In genomic region chr15:101342065-101342464, GRCh38 we compare ENCODE assay signal across 25 cellular contexts.
"Had no signal": no experiment of that assay in that cellular context is flagged by ENCODE, and none has a peak within 500 bp of the region (broad histone marks: within the 10 kb centered on the region; RNA-seq: fewer than 3 reads in every experiment).

No MANE protein-coding gene starts in this region.

- H3K36me3 ChIP-seq: breast epithelium, esophagus squamous epithelium, gastrocnemius medialis, pancreas, right atrium auricular region, thyroid gland, upper lobe of right lung had no signal

- H3K4me1 Mint-ChIP-seq: activated B cell treated with CpG ODN at 0.5 μM for 24 hours; activated CD4-positive, alpha-beta memory T cell treated with anti-CD3 and anti-CD28 coated beads, Interleukin-2, amount 10 ng/mL, durations not matched to agents 7 days and 5 days; activated naive CD8-positive, alpha-beta T cell treated with anti-CD3 and anti-CD28 coated beads, Interleukin-2, amount 10 ng/mL, durations not matched to agents 7 days and 5 days; central memory CD8-positive, alpha-beta T cell had no signal

- ATAC-seq: activated T-cell treated with anti-CD3 and anti-CD28 coated beads, Interleukin-2, amount 50 U/mL, for 72 hours; effector memory CD8-positive, alpha-beta T cell; gastrocnemius medialis; left ventricle myocardium superior; pancreas; psoas muscle; upper lobe of right lung had no signal

- H3K4me3 ChIP-seq: breast epithelium, dorsolateral prefrontal cortex, esophagus squamous epithelium, gastrocnemius medialis, pancreas, psoas muscle, right atrium auricular region, thyroid gland, upper lobe of right lung had no signal

- H3K4me3 Mint-ChIP-seq: activated B cell treated with CpG ODN at 0.5 μM for 24 hours; activated CD4-positive, alpha-beta memory T cell treated with anti-CD3 and anti-CD28 coated beads, Interleukin-2, amount 10 ng/mL, durations not matched to agents 7 days and 5 days; activated naive CD4-positive, alpha-beta T cell treated with anti-CD3 and anti-CD28 coated beads for 36 hours; activated naive CD8-positive, alpha-beta T cell treated with anti-CD3 and anti-CD28 coated beads, Interleukin-2, amount 10 ng/mL, durations not matched to agents 7 days and 5 days; activated T-cell treated with anti-CD3 and anti-CD28 coated beads, Interleukin-2, amount 50 U/mL, for 72 hours; central memory CD8-positive, alpha-beta T cell; effector memory CD8-positive, alpha-beta T cell; nephron progenitor cell; stimulated activated naive CD8-positive, alpha-beta T cell treated with anti-CD3 and anti-CD28 coated beads, Interleukin-15, Interleukin-2, amounts not matched to agents 100 ng/mL and 50 ng/mL, for 24 hours had no signal

- H3K27ac Mint-ChIP-seq: activated B cell treated with CpG ODN at 0.5 μM for 24 hours; activated CD4-positive, alpha-beta memory T cell treated with anti-CD3 and anti-CD28 coated beads, Interleukin-2, amount 10 ng/mL, durations not matched to agents 7 days and 5 days; activated naive CD4-positive, alpha-beta T cell treated with anti-CD3 and anti-CD28 coated beads for 36 hours; activated naive CD8-positive, alpha-beta T cell treated with anti-CD3 and anti-CD28 coated beads, Interleukin-2, amount 10 ng/mL, durations not matched to agents 7 days and 5 days; activated T-cell treated with anti-CD3 and anti-CD28 coated beads, Interleukin-2, amount 50 U/mL, for 72 hours; effector memory CD8-positive, alpha-beta T cell; nephron progenitor cell; stimulated activated naive CD8-positive, alpha-beta T cell treated with anti-CD3 and anti-CD28 coated beads, Interleukin-15, Interleukin-2, amounts not matched to agents 100 ng/mL and 50 ng/mL, for 24 hours had no signal

- H3K27ac ChIP-seq: breast epithelium, dorsolateral prefrontal cortex, esophagus squamous epithelium, gastrocnemius medialis, pancreas, psoas muscle, right atrium auricular region, thyroid gland, upper lobe of right lung had no signal

- DNase-seq: activated B cell treated with CpG ODN at 0.5 μM for 24 hours; activated CD4-positive, alpha-beta memory T cell treated with anti-CD3 and anti-CD28 coated beads, Interleukin-2, amount 10 ng/mL, durations not matched to agents 7 days and 5 days; activated CD4-positive, alpha-beta T cell treated with anti-CD3 and anti-CD28 coated beads for 4 hours; activated effector memory CD4-positive, alpha-beta T cell treated with Interleukin-2 at 50 U/mL for 16 hours; activated naive CD4-positive, alpha-beta T cell treated with anti-CD3 and anti-CD28 coated beads for 36 hours; activated naive CD8-positive, alpha-beta T cell treated with anti-CD3 and anti-CD28 coated beads, Interleukin-2, amount 10 ng/mL, durations not matched to agents 7 days and 5 days; activated T-cell treated with anti-CD3 and anti-CD28 coated beads, Interleukin-2, amount 50 U/mL, for 72 hours; amniotic stem cell; dorsolateral prefrontal cortex; effector memory CD8-positive, alpha-beta T cell; esophagus squamous epithelium; gastrocnemius medialis; hypothalamus; left ventricle myocardium superior; mammary epithelial cell; nephron progenitor cell; pancreas; psoas muscle; substantia nigra; thyroid gland had no signal

- H3K27me3 ChIP-seq: breast epithelium, dorsolateral prefrontal cortex, gastrocnemius medialis, pancreas, right atrium auricular region, thyroid gland, upper lobe of right lung had no signal

- H3K4me1 ChIP-seq: breast epithelium, esophagus squamous epithelium, gastrocnemius medialis, pancreas, psoas muscle, right atrium auricular region, thyroid gland, upper lobe of right lung had no signal

- H3K9me3 ChIP-seq: breast epithelium, esophagus squamous epithelium, gastrocnemius medialis, pancreas, psoas muscle, right atrium auricular region, thyroid gland, upper lobe of right lung had no signal

- H3K9me3 Mint-ChIP-seq: activated B cell treated with CpG ODN at 0.5 μM for 24 hours; activated naive CD4-positive, alpha-beta T cell treated with anti-CD3 and anti-CD28 coated beads for 36 hours; central memory CD8-positive, alpha-beta T cell; effector memory CD8-positive, alpha-beta T cell; nephron progenitor cell; stimulated activated naive CD8-positive, alpha-beta T cell treated with anti-CD3 and anti-CD28 coated beads, Interleukin-15, Interleukin-2, amounts not matched to agents 100 ng/mL and 50 ng/mL, for 24 hours had no signal
